In the genomic region with DNA sequence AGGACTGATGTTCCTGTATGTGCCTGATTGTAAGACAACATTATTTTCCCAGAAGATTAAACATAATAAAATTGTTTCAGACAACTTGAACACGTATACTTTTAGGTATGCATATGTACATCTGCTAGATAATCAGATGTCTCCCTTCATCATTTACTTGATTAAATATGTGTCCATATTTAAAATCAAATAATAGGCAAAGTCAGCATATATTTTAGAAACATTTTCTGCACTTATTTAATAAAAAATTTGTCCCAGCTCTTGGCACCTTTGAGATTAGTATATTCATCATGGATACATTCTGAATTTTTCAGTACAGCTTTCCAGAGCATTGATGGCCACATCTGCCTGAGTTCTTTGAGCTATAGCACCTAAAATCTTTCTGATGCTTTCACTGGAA, we compare ENCODE assay signal across 17 cellular contexts.
DNase-seq lines count a peak whose midpoint lies in the region; ATAC-seq and TF ChIP-seq lines count a peak whose summit lies in the region.
"Had no signal": no experiment of that assay in that cellular context is flagged by ENCODE, and none has a peak within 500 bp of the region (broad histone marks: within the 10 kb centered on the region; RNA-seq: fewer than 3 reads in every experiment).

No MANE protein-coding gene starts in this region.

- H3K27me3 ChIP-seq in right cardiac atrium (ENCODE audit: control insufficient read depth, insufficient read depth) (no peaks in the 10 kb centered on the region), tibial artery (no peaks in the 10 kb centered on the region)
- H3K27me3 ChIP-seq: BE2C had no signal

- no peak overlapping the region for H3K4me3 ChIP-seq in right cardiac atrium (ENCODE audit: low read length)
- no peak overlapping the region for H3K4me3 ChIP-seq in tibial artery

- H3K4me3 Mint-ChIP-seq in chondrocyte (ENCODE audit: unreplicated experiment) (no peak overlapping the region), osteocyte (ENCODE audit: unreplicated experiment) (no peak overlapping the region)
- H3K4me3 Mint-ChIP-seq: CD8-positive, alpha-beta T cell; HFFc6 had no signal

- H3K27ac Mint-ChIP-seq in chondrocyte (ENCODE audit: unreplicated experiment) = peak overlapping the region; percentile 69
- H3K27ac Mint-ChIP-seq in osteocyte (ENCODE audit: unreplicated experiment) = peak overlapping the region; percentile 97
- H3K27ac Mint-ChIP-seq: CD8-positive, alpha-beta T cell had no signal

- H3K9me3 ChIP-seq in right cardiac atrium (ENCODE audit: control insufficient read depth, low read length) (no peaks in the 10 kb centered on the region), tibial artery (no peaks in the 10 kb centered on the region)
- H3K9me3 ChIP-seq: BE2C had no signal

- H3K36me3 Mint-ChIP-seq in chondrocyte (ENCODE audit: low read depth) (peaks cover 23% of the 10 kb centered on the region), osteocyte (ENCODE audit: unreplicated experiment) (peaks cover 31% of the 10 kb centered on the region)
- H3K36me3 Mint-ChIP-seq: CD8-positive, alpha-beta T cell had no signal

- H3K27me3 Mint-ChIP-seq in chondrocyte (ENCODE audit: low read depth) (no peaks in the 10 kb centered on the region), osteocyte (ENCODE audit: unreplicated experiment) (no peaks in the 10 kb centered on the region)

- intact Hi-C loops in right cardiac atrium (cut with DNase I) (no loop called here), left cardiac atrium (cut with DNase I) (loop anchor here (10.0 kb wide), 2 partner anchors 63 to 103 kb away; partner anchors contain the start of gene ARHGAP10 (in 1 of the 2)), tibial artery (cut with DNase I; ENCODE audit: low total_unique reads) (no loop called here), posterior vena cava (cut with DNase I) (no loop called here)

- H3K4me1 Mint-ChIP-seq in chondrocyte (ENCODE audit: low read depth) = peaks cover 92% of the 10 kb centered on the region
- H3K4me1 Mint-ChIP-seq in osteocyte (ENCODE audit: unreplicated experiment) = peaks cover 88% of the 10 kb centered on the region

- 89% methylated on average over 1 of the region's 1 CpG for WGBS in right cardiac atrium

- peaks cover 0 to 6% (median 5%) of the 10 kb centered on the region in 3 donors for H3K36me3 ChIP-seq in tibial artery
- H3K36me3 ChIP-seq: BE2C had no signal

- H3K9me3 Mint-ChIP-seq in chondrocyte (ENCODE audit: low read depth) = peaks cover 7% of the 10 kb centered on the region
- peaks cover 5% of the 10 kb centered on the region for H3K9me3 Mint-ChIP-seq in osteocyte (ENCODE audit: unreplicated experiment)
- H3K9me3 Mint-ChIP-seq: CD8-positive, alpha-beta T cell had no signal

- H3K4me1 ChIP-seq in right cardiac atrium (ENCODE audit: control insufficient read depth, insufficient read depth, low read length) (peaks cover 11% of the 10 kb centered on the region), tibial artery (peaks cover 0 to 93% (median 45%) of the 10 kb centered on the region in 4 donors)
- H3K4me1 ChIP-seq: BE2C had no signal

- DNase-seq in right cardiac atrium = no peak
- no peak for DNase-seq in left cardiac atrium
- DNase-seq in chondrocyte (ENCODE audit: low spot score) = no peak
- DNase-seq in osteocyte (ENCODE audit: extremely low spot score, unreplicated experiment) = no peak
- DNase-seq in tibial artery = no peak
- no peak for DNase-seq in posterior vena cava (ENCODE audit: low spot score)
- DNase-seq in activated effector memory CD4-positive, alpha-beta T cell treated with Interleukin-2 at 50 U/mL for 16 hours = no peak
- DNase-seq: CD8-positive, alpha-beta T cell; COR-L47; DMS153; DMS79 treated with DMSO at 0.1 percent for 48 hours; EL; GDM1 had no signal

- H3K27ac ChIP-seq in right cardiac atrium (ENCODE audit: low read length) (peak overlapping the region; percentile 64), tibial artery (peak overlapping the region; percentile 34 to 71)
- H3K27ac ChIP-seq: C4-2B had no signal

- TF ChIP-seq CTCF in chondrocyte (IDR thresholded peaks at IDR 0.05) (no peak), osteocyte (IDR thresholded peaks at IDR 0.05) (no peak), tibial artery (IDR thresholded peaks at IDR 0.05) (no peak)

- ATAC-seq in right cardiac atrium = no peak
- no peak for ATAC-seq in left cardiac atrium
- ATAC-seq in GM18498 (IDR thresholded peaks at IDR 0.05; ENCODE audit: unreplicated experiment) = no peak
- ATAC-seq: CD8-positive, alpha-beta T cell had no signal

Comparison
In these comparisons a context has a peak if more than half of its experiments do, and no peak if none do; other contexts are left out.
1. intact Hi-C loops: an anchor here in left cardiac atrium (10.0 kb wide); none called in right cardiac atrium, tibial artery and posterior vena cava.